26 cellular contexts compared by ENCODE assay signal in the genomic region with DNA sequence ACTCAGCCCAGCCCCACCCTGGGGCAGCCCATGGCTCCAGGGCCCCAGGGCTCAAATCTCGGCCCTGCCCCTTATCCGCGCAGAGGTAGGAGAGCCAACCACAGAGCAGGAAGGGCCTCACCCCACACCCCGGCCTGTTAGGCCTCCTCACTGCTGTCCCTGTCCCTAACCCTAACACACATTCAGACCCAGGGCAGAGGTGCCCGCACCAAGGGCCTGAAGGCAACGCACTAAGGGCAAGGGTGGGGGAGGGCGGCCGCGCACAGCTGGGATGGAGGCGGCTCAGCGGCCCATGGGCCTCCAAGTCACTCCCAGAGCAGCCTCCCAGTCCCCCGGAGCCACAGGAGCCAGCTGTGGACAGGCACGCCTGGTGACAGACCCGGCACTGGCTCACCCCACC.
"Had no signal": no experiment of that assay in that cellular context is flagged by ENCODE, and none has a peak within 500 bp of the region (broad histone marks: within the 10 kb centered on the region; RNA-seq: fewer than 3 reads in every experiment).

No MANE protein-coding gene starts in this region.

- H3K4me3 Mint-ChIP-seq: activated CD4-positive, alpha-beta T cell treated with anti-CD3 and anti-CD28 coated beads, Interleukin-2, amount 10 ng/mL, durations not matched to agents 7 days and 5 days; activated CD8-positive, alpha-beta T cell treated with anti-CD3 and anti-CD28 coated beads, Interleukin-2, amount 10 ng/mL, durations not matched to agents 7 days and 5 days; activated naive CD8-positive, alpha-beta T cell; natural killer cell treated with Interleukin-12 subunit alpha and Interleukin-12 subunit beta and Interleukin-15 and Interleukin-18, amount 100 ng/mL, for 72 hours had no signal

- H3K9me3 Mint-ChIP-seq: activated CD4-positive, alpha-beta T cell treated with anti-CD3 and anti-CD28 coated beads, Interleukin-2, amount 10 ng/mL, durations not matched to agents 7 days and 5 days; activated T-helper 2 cell treated with anti-CD3 and anti-CD28 coated beads, Interferon-gamma antibody, Interleukin-2, Interleukin-4, amounts not matched to agents 10 μg/mL and 5 μg/mL and 100 μg/mL, durations not matched to agents 14 hours and 24 hours and 36 hours; natural killer cell treated with Interleukin-12 subunit alpha and Interleukin-12 subunit beta and Interleukin-15 and Interleukin-18, amount 100 ng/mL, for 72 hours had no signal

- H3K27ac Mint-ChIP-seq: activated CD4-positive, alpha-beta T cell treated with anti-CD3 and anti-CD28 coated beads, Interleukin-2, amount 10 ng/mL, durations not matched to agents 7 days and 5 days; activated naive CD8-positive, alpha-beta T cell; activated T-helper 2 cell treated with anti-CD3 and anti-CD28 coated beads, Interferon-gamma antibody, Interleukin-2, Interleukin-4, amounts not matched to agents 10 μg/mL and 5 μg/mL and 100 μg/mL, durations not matched to agents 14 hours and 24 hours and 36 hours; natural killer cell treated with Interleukin-12 subunit alpha and Interleukin-12 subunit beta and Interleukin-15 and Interleukin-18, amount 100 ng/mL, for 72 hours had no signal

- H3K36me3 ChIP-seq: uterus had no signal

- ATAC-seq: activated CD8-positive, alpha-beta T cell treated with anti-CD3 and anti-CD28 coated beads, Interleukin-2, amount 10 ng/mL, durations not matched to agents 7 days and 5 days; gastroesophageal sphincter; left ventricle myocardium superior; natural killer cell treated with Interleukin-12 subunit alpha and Interleukin-12 subunit beta and Interleukin-15 and Interleukin-18, amount 100 ng/mL, for 72 hours; pancreas; psoas muscle had no signal

- H3K27me3 ChIP-seq: gastroesophageal sphincter, pancreas, right atrium auricular region, spleen, tibial artery, uterus had no signal

- H3K27me3 Mint-ChIP-seq: activated CD4-positive, alpha-beta T cell treated with anti-CD3 and anti-CD28 coated beads, Interleukin-2, amount 10 ng/mL, durations not matched to agents 7 days and 5 days; activated naive CD8-positive, alpha-beta T cell; natural killer cell treated with Interleukin-12 subunit alpha and Interleukin-12 subunit beta and Interleukin-15 and Interleukin-18, amount 100 ng/mL, for 72 hours had no signal

- H3K4me3 ChIP-seq: coronary artery, gastroesophageal sphincter, pancreas, psoas muscle, right atrium auricular region, spleen, tibial artery, uterus had no signal

- H3K27ac ChIP-seq: epithelial cell of prostate, pancreas, psoas muscle, right atrium auricular region, spleen, tibial artery, uterus, WERI-Rb-1 had no signal

- H3K9me3 ChIP-seq: gastroesophageal sphincter, pancreas, psoas muscle, right atrium auricular region, spleen, tibial artery, uterus had no signal

- DNase-seq: activated CD4-positive, alpha-beta T cell treated with anti-CD3 and anti-CD28 coated beads, Interleukin-2, amount 10 ng/mL, durations not matched to agents 7 days and 5 days; activated CD4-positive, CD25-positive, alpha-beta regulatory T cell treated with anti-CD3 and anti-CD28 coated beads, Interleukin-2, amount 50 U/mL, for 72 hours; activated CD8-positive, alpha-beta T cell treated with anti-CD3 and anti-CD28 coated beads, Interleukin-2, amount 10 ng/mL, durations not matched to agents 7 days and 5 days; activated naive CD4-positive, alpha-beta T cell; activated T-cell treated with anti-CD3 and anti-CD28 coated beads, Interleukin-2, amount 50 U/mL, for 1 hour; amniotic stem cell; cerebellar nuclear complex; head of caudate nucleus; hypothalamus; left ventricle myocardium superior; mammary epithelial cell; pancreas; psoas muscle; spleen; stimulated activated CD4-positive, alpha-beta T cell treated with anti-CD3 and anti-CD28 coated beads, Interleukin-4, amount 100 ng/mL, for 1 hour; stimulated activated naive CD4-positive, alpha-beta T cell treated with Interleukin-2 at 50 U/mL for 16 hours; tibial artery; uterus; WERI-Rb-1 had no signal

- H3K36me3 Mint-ChIP-seq: activated naive CD8-positive, alpha-beta T cell; natural killer cell treated with Interleukin-12 subunit alpha and Interleukin-12 subunit beta and Interleukin-15 and Interleukin-18, amount 100 ng/mL, for 72 hours had no signal
